1 cellular context compared by ENCODE assay signal in genomic region chr2:20425884-20426283, GRCh38.
TF ChIP-seq lines count a peak whose summit lies in the region.

No MANE protein-coding gene starts in this region.

TF ChIP-seq in HepG2, 621 proteins besides CTCF, POLR2A, EP300 and RAD21 (continued from another document):
- TF ChIP-seq KMT2B (CRISPR knock-in tag; IDR thresholded peaks at IDR 0.05): no peak
- TF ChIP-seq ZFP36L2 (CRISPR knock-in tag; IDR thresholded peaks at IDR 0.05): no peak
- no peak for TF ChIP-seq NR2F1 (CRISPR knock-in tag; IDR thresholded peaks at IDR 0.05)
- TF ChIP-seq JUN (CRISPR knock-in tag; IDR thresholded peaks at IDR 0.05): no peak
- no peak for TF ChIP-seq ZNF704 (CRISPR knock-in tag; IDR thresholded peaks at IDR 0.05; ENCODE audit: borderline replicate concordance)
